36 cellular contexts compared by ENCODE assay signal in the genomic region with DNA sequence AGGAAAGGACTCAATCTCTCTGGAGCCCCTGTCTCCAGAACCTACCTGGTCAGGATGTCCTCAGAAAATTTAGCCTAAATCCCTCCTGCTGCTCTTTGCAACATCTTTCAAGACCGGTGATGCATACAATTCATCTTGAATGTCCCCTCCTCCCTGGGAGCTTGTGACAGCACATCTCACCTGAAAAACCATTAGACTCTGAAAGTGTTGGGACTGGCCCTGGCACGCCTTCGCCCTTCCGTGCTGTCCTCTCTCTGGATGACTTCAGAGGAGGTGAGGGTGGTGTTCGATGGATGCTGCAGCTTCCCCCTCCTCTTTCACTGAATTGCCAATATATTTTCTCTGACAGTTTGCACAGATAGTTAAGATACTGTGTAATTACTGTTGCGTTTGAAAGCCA.
"Had no signal": no experiment of that assay in that cellular context is flagged by ENCODE, and none has a peak within 500 bp of the region (broad histone marks: within the 10 kb centered on the region; RNA-seq: fewer than 3 reads in every experiment).

No MANE protein-coding gene starts in this region.

- H3K27ac Mint-ChIP-seq: activated CD4-positive, alpha-beta memory T cell treated with anti-CD3 and anti-CD28 coated beads for 36 hours; activated CD4-positive, alpha-beta T cell treated with anti-CD3 and anti-CD28 coated beads for 36 hours; activated CD4-positive, alpha-beta T cell treated with anti-CD3 and anti-CD28 coated beads, Interleukin-2, amount 10 ng/mL, durations not matched to agents 24 days and 14 days; activated CD8-positive, alpha-beta memory T cell treated with anti-CD3 and anti-CD28 coated beads, Interleukin-2, amount 10 ng/mL, durations not matched to agents 7 days and 5 days; activated CD8-positive, alpha-beta T cell treated with anti-CD3 and anti-CD28 coated beads, Interleukin-2, amount 10 ng/mL, durations not matched to agents 7 days and 5 days; activated naive CD4-positive, alpha-beta T cell treated with anti-CD3 and anti-CD28 coated beads for 36 hours; activated naive CD4-positive, alpha-beta T cell treated with anti-CD3 and anti-CD28 coated beads, Interleukin-2, amount 50 U/mL, for 24 hours; activated naive CD8-positive, alpha-beta T cell treated with anti-CD3 and anti-CD28 coated beads for 36 hours; activated naive CD8-positive, alpha-beta T cell treated with anti-CD3 and anti-CD28 coated beads, Interleukin-2, amount 50 U/mL, for 24 hours; activated T-helper 1 cell treated with anti-CD3 and anti-CD28 coated beads, Interleukin-12 subunit alpha, Interleukin-12 subunit beta, Interleukin-2, Interleukin-4 antibody, amounts not matched to agents 30 ng/mL and 10 ng/mL and 1 ng/mL, durations not matched to agents 14 hours and 24 hours and 36 hours; activated T-helper 2 cell treated with anti-CD3 and anti-CD28 coated beads, Interferon-gamma antibody, Interleukin-2, Interleukin-4, amounts not matched to agents 10 μg/mL and 5 μg/mL and 100 μg/mL, durations not matched to agents 14 hours and 24 hours and 36 hours; T-helper 17 cell; T-helper 2 cell treated with Interferon-gamma antibody and Interleukin-4, amounts not matched to agents 5 μg/mL and 100 μg/mL, for 36 hours had no signal

- H3K27ac ChIP-seq: adrenal gland, body of pancreas, cardiac muscle cell, colonic mucosa, gastrocnemius medialis, heart left ventricle, WERI-Rb-1 had no signal

- DNase-seq: activated CD4-positive, alpha-beta memory T cell treated with anti-CD3 and anti-CD28 coated beads for 36 hours; activated CD4-positive, alpha-beta T cell treated with anti-CD3 and anti-CD28 coated beads for 36 hours; activated CD4-positive, alpha-beta T cell treated with anti-CD3 and anti-CD28 coated beads, Interleukin-2, amount 10 ng/mL, durations not matched to agents 24 days and 14 days; activated CD4-positive, CD25-positive, alpha-beta regulatory T cell; activated CD4-positive, CD25-positive, alpha-beta regulatory T cell treated with anti-CD3 and anti-CD28 coated beads, Interleukin-2, amount 50 U/mL, for 72 hours; activated CD8-positive, alpha-beta memory T cell treated with anti-CD3 and anti-CD28 coated beads, Interleukin-2, amount 10 ng/mL, durations not matched to agents 7 days and 5 days; activated CD8-positive, alpha-beta memory T cell treated with anti-CD3 and anti-CD28 coated beads, Interleukin-2, amount 50 U/mL, for 4 hours; activated CD8-positive, alpha-beta T cell treated with anti-CD3 and anti-CD28 coated beads, Interleukin-2, amount 10 ng/mL, durations not matched to agents 7 days and 5 days; activated effector memory CD4-positive, alpha-beta T cell treated with anti-CD3 and anti-CD28 coated beads, Interleukin-2, amount 50 U/mL, for 16 hours; activated naive CD4-positive, alpha-beta T cell treated with anti-CD3 and anti-CD28 coated beads for 36 hours; activated naive CD8-positive, alpha-beta T cell treated with anti-CD3 and anti-CD28 coated beads for 36 hours; activated naive CD8-positive, alpha-beta T cell treated with anti-CD3 and anti-CD28 coated beads, Interleukin-2, amount 50 U/mL, for 24 hours; activated T-cell treated with anti-CD3 and anti-CD28 coated beads, Interleukin-2, amount 50 U/mL, for 1 hour; activated T-cell treated with anti-CD3 and anti-CD28 coated beads, Interleukin-2, amount 50 U/mL, for 48 hours; adrenal gland; amygdala; aorta; body of pancreas; central memory CD4-positive, alpha-beta T cell; cerebellar nuclear complex; colonic mucosa; effector CD8-positive, alpha-beta T cell; foreskin fibroblast; gastrocnemius medialis; glutamatergic neuron; heart left ventricle; T-helper 1 cell; T-helper 17 cell; T1000; WERI-Rb-1 had no signal

- ATAC-seq: activated CD4-positive, alpha-beta T cell treated with anti-CD3 and anti-CD28 coated beads for 36 hours; activated CD8-positive, alpha-beta memory T cell treated with anti-CD3 and anti-CD28 coated beads, Interleukin-2, amount 10 ng/mL, durations not matched to agents 7 days and 5 days; activated CD8-positive, alpha-beta T cell treated with anti-CD3 and anti-CD28 coated beads, Interleukin-2, amount 10 ng/mL, durations not matched to agents 7 days and 5 days; activated naive CD8-positive, alpha-beta T cell treated with anti-CD3 and anti-CD28 coated beads, Interleukin-2, amount 50 U/mL, for 24 hours; body of pancreas; esophagus mucosa; gastrocnemius medialis; heart left ventricle; T-helper 17 cell had no signal

- H3K4me1 Mint-ChIP-seq: activated CD4-positive, alpha-beta T cell treated with anti-CD3 and anti-CD28 coated beads for 36 hours; activated CD4-positive, alpha-beta T cell treated with anti-CD3 and anti-CD28 coated beads, Interleukin-2, amount 10 ng/mL, durations not matched to agents 24 days and 14 days; activated CD8-positive, alpha-beta memory T cell treated with anti-CD3 and anti-CD28 coated beads, Interleukin-2, amount 10 ng/mL, durations not matched to agents 7 days and 5 days; activated naive CD4-positive, alpha-beta T cell treated with anti-CD3 and anti-CD28 coated beads, Interleukin-2, amount 50 U/mL, for 24 hours; activated naive CD8-positive, alpha-beta T cell treated with anti-CD3 and anti-CD28 coated beads for 36 hours; activated naive CD8-positive, alpha-beta T cell treated with anti-CD3 and anti-CD28 coated beads, Interleukin-2, amount 50 U/mL, for 24 hours; T-helper 17 cell had no signal

- H3K4me3 ChIP-seq: adrenal gland, body of pancreas, cardiac muscle cell, colonic mucosa, gastrocnemius medialis, heart left ventricle had no signal

- H3K4me1 ChIP-seq: adrenal gland, body of pancreas, colonic mucosa, gastrocnemius medialis, heart left ventricle had no signal

- H3K27me3 ChIP-seq: body of pancreas had no signal

- H3K36me3 ChIP-seq: adrenal gland, cardiac muscle cell, colonic mucosa, gastrocnemius medialis, heart left ventricle, WERI-Rb-1 had no signal

- H3K9me3 Mint-ChIP-seq: activated CD4-positive, alpha-beta memory T cell treated with anti-CD3 and anti-CD28 coated beads for 36 hours; activated CD4-positive, alpha-beta T cell treated with anti-CD3 and anti-CD28 coated beads, Interleukin-2, amount 10 ng/mL, durations not matched to agents 24 days and 14 days; activated naive CD4-positive, alpha-beta T cell treated with anti-CD3 and anti-CD28 coated beads for 36 hours; activated naive CD4-positive, alpha-beta T cell treated with anti-CD3 and anti-CD28 coated beads, Interleukin-2, amount 50 U/mL, for 24 hours; activated naive CD8-positive, alpha-beta T cell treated with anti-CD3 and anti-CD28 coated beads for 36 hours; activated naive CD8-positive, alpha-beta T cell treated with anti-CD3 and anti-CD28 coated beads, Interleukin-2, amount 50 U/mL, for 24 hours; activated T-helper 1 cell treated with anti-CD3 and anti-CD28 coated beads, Interleukin-12 subunit alpha, Interleukin-12 subunit beta, Interleukin-2, Interleukin-4 antibody, amounts not matched to agents 30 ng/mL and 10 ng/mL and 1 ng/mL, durations not matched to agents 14 hours and 24 hours and 36 hours; activated T-helper 2 cell treated with anti-CD3 and anti-CD28 coated beads, Interferon-gamma antibody, Interleukin-2, Interleukin-4, amounts not matched to agents 10 μg/mL and 5 μg/mL and 100 μg/mL, durations not matched to agents 14 hours and 24 hours and 36 hours; T-helper 2 cell treated with Interferon-gamma antibody and Interleukin-4, amounts not matched to agents 5 μg/mL and 100 μg/mL, for 36 hours had no signal

- H3K4me3 Mint-ChIP-seq: activated CD4-positive, alpha-beta memory T cell treated with anti-CD3 and anti-CD28 coated beads for 36 hours; activated CD4-positive, alpha-beta T cell treated with anti-CD3 and anti-CD28 coated beads for 36 hours; activated CD4-positive, alpha-beta T cell treated with anti-CD3 and anti-CD28 coated beads, Interleukin-2, amount 10 ng/mL, durations not matched to agents 24 days and 14 days; activated CD8-positive, alpha-beta memory T cell treated with anti-CD3 and anti-CD28 coated beads, Interleukin-2, amount 10 ng/mL, durations not matched to agents 7 days and 5 days; activated CD8-positive, alpha-beta T cell treated with anti-CD3 and anti-CD28 coated beads, Interleukin-2, amount 10 ng/mL, durations not matched to agents 7 days and 5 days; activated naive CD4-positive, alpha-beta T cell treated with anti-CD3 and anti-CD28 coated beads for 36 hours; activated naive CD4-positive, alpha-beta T cell treated with anti-CD3 and anti-CD28 coated beads, Interleukin-2, amount 50 U/mL, for 24 hours; activated naive CD8-positive, alpha-beta T cell treated with anti-CD3 and anti-CD28 coated beads for 36 hours; activated naive CD8-positive, alpha-beta T cell treated with anti-CD3 and anti-CD28 coated beads, Interleukin-2, amount 50 U/mL, for 24 hours; activated T-helper 1 cell treated with anti-CD3 and anti-CD28 coated beads, Interleukin-12 subunit alpha, Interleukin-12 subunit beta, Interleukin-2, Interleukin-4 antibody, amounts not matched to agents 30 ng/mL and 10 ng/mL and 1 ng/mL, durations not matched to agents 14 hours and 24 hours and 36 hours; T-helper 17 cell; T-helper 2 cell treated with Interferon-gamma antibody and Interleukin-4, amounts not matched to agents 5 μg/mL and 100 μg/mL, for 36 hours had no signal

- H3K9me3 ChIP-seq: adrenal gland, body of pancreas, colonic mucosa, gastrocnemius medialis, heart left ventricle had no signal

- H3K36me3 Mint-ChIP-seq: activated CD4-positive, alpha-beta memory T cell treated with anti-CD3 and anti-CD28 coated beads for 36 hours; activated CD8-positive, alpha-beta memory T cell treated with anti-CD3 and anti-CD28 coated beads, Interleukin-2, amount 10 ng/mL, durations not matched to agents 7 days and 5 days; activated naive CD4-positive, alpha-beta T cell treated with anti-CD3 and anti-CD28 coated beads, Interleukin-2, amount 50 U/mL, for 24 hours; activated naive CD8-positive, alpha-beta T cell treated with anti-CD3 and anti-CD28 coated beads for 36 hours had no signal
